ENCODE assay signal across 8 cellular contexts in genomic region chr12:3752096-3752709, GRCh38. TPM values are rescaled to one million over a fixed set of nuclear protein-coding genes. Genes with fewer than 3 reads are reported as not detected.
DNase-seq lines count a peak whose midpoint lies in the region; ATAC-seq and TF ChIP-seq lines count a peak whose summit lies in the region.

No MANE protein-coding gene starts in this region.

- H3K27me3 ChIP-seq in iPS-20b (ENCODE audit: insufficient read depth, low read length) = peaks cover 26% of the 10 kb centered on the region

- peak; percentile 62 for ATAC-seq in HG02981 (IDR thresholded peaks at IDR 0.05; ENCODE audit: unreplicated experiment)

- peaks cover 5% of the 10 kb centered on the region; the same call in 1 of the 2 replicates for H3K4me1 ChIP-seq in iPS-20b (ENCODE audit: insufficient read depth, low read length)

- peak overlapping the region; percentile 46; the same call in 1 of the 2 replicates for H3K4me3 ChIP-seq in iPS-20b (ENCODE audit: low read length)

- DNase-seq in NCI-H146 (lab: John Stamatoyannopoulos, UW) (peak; percentile 37), NCI-H146 treated with DMSO at 0.1 percent for 48 hours (lab: John Stamatoyannopoulos, UW; ENCODE audit: unreplicated experiment) (no peak), SW 1271 (lab: John Stamatoyannopoulos, UW) (no peak)
- DNase-seq in activated gamma-delta T cell treated with anti-CD3 and anti-CD28 coated beads, Interleukin-2, amount 50 U/mL, for 16 hours (ENCODE audit: low read depth) = peak; percentile 56
- DNase-seq in stimulated activated CD4-positive, alpha-beta T cell treated with anti-CD3 and anti-CD28 coated beads, Interleukin-1b, Interleukin-23, amount 100 ng/mL, for 1 hour (ENCODE audit: low read depth in 2 of 2) = peak; percentile 14 to 18

- no peaks in the 10 kb centered on the region for H3K9me3 ChIP-seq in iPS-20b (ENCODE audit: insufficient read depth, low read depth, low read length)

- H3K36me3 ChIP-seq in iPS-20b (ENCODE audit: insufficient read depth, low read depth, low read length) = no peaks in the 10 kb centered on the region

- H3K27ac ChIP-seq in iPS-20b (ENCODE audit: low read length) = no peak overlapping the region

- no peak overlapping the region for H3K9ac ChIP-seq in iPS-20b (ENCODE audit: low read depth, low read length)

TF ChIP-seq in PFSK-1, 5 proteins besides CTCF, POLR2A, EP300 and RAD21:
- TF ChIP-seq TAF1 (IDR thresholded peaks at IDR 0.05; ENCODE audit: borderline replicate concordance, insufficient read depth, low read length) (peak; percentile 86), POLR2AphosphoS5 (IDR thresholded peaks at IDR 0.05; ENCODE audit: low read depth, low read length) (0 out of 2 replicates have a peak, but pooled peaks have one; percentile 68), SIN3A (IDR thresholded peaks at IDR 0.05; ENCODE audit: borderline replicate concordance, insufficient read depth, low read length) (peak; percentile 77; the same call in 1 of the 2 replicates), FOXP2 (optimal IDR thresholded peaks at IDR 0.05; ENCODE audit: borderline replicate concordance, extremely low read depth, extremely low read length, insufficient read depth) (peak; percentile 96), REST (IDR thresholded peaks at IDR 0.05; ENCODE audit: insufficient read depth in 1 of 2, low read depth in 2 of 2, low read length in 2 of 2) (peak in 1 of 2 experiments; percentile 67; a peak in 1 of 4 replicates)

RNA-seq across cellular contexts. Expression of gene CRACR2A, which starts 0.7 kb away (rescaled TPM):
- 12.0 TPM for polyA plus RNA-seq in PFSK-1 (2012; ENCODE audit: insufficient read length, low read depth)

Comparison
In these comparisons a context has a peak if more than half of its experiments do, and no peak if none do; other contexts are left out.
1. DNase-seq: peak in NCI-H146 (single experiment), activated gamma-delta T cell treated with anti-CD3 and anti-CD28 coated beads, Interleukin-2, amount 50 U/mL, for 16 hours (single experiment) and stimulated activated CD4-positive, alpha-beta T cell treated with anti-CD3 and anti-CD28 coated beads, Interleukin-1b, Interleukin-23, amount 100 ng/mL, for 1 hour (2 of 2); none in NCI-H146 treated with DMSO at 0.1 percent for 48 hours (single experiment) and SW 1271 (0 of 2).